ENCODE assay signal across 8 cellular contexts in genomic region chr4:1246901-1247810, GRCh38. TPM values are rescaled to one million over a fixed set of nuclear protein-coding genes. Genes with fewer than 3 reads are reported as not detected.
DNase-seq lines count a peak whose midpoint lies in the region; ATAC-seq and TF ChIP-seq lines count a peak whose summit lies in the region.

No MANE protein-coding gene starts in this region.

- no peaks in the 10 kb centered on the region for H3K9me2 ChIP-seq in PC-9 (ENCODE audit: insufficient read depth)

- intact Hi-C loops in PC-9 (cut with micrococcal nuclease; ENCODE audit: unreplicated experiment), result loop anchor here (5.0 kb wide), 5 partner anchors 45 to 235 kb away; partner anchors contain the start of gene FGFRL1
- intact Hi-C loops in right lobe of liver (cut with DNase I), result loop anchor here (5.0 to 10.0 kb wide), 4 partner anchors 82 to 112 kb away; partner anchors contain the start of gene UVSSA (in 1 of the 2)
- intact Hi-C loops in tibial artery (cut with DNase I; ENCODE audit: low total_unique reads), result loop anchor here (1.0 to 5.0 kb wide), 2 partner anchors 45 to 80 kb away; no protein-coding TSS in a partner anchor

- peak; percentile 48 for DNase-seq in activated CD4-positive, CD25-positive, alpha-beta regulatory T cell treated with anti-CD3 and anti-CD28 coated beads, Interleukin-2, amount 50 U/mL, for 72 hours
- no peak for DNase-seq in PC-9
- peak; percentile 16 for DNase-seq in choroid plexus epithelial cell (ENCODE audit: low read depth)
- peak; percentile 21 to 59 (median 47) for DNase-seq in right lobe of liver
- peak; percentile 21 to 62 for DNase-seq in tibial artery
- DNase-seq in middle frontal gyrus (ENCODE audit: extremely low spot score, low spot score), result no peak

- 0% methylated on average over 7 of the region's 46 CpGs for WGBS in right lobe of liver (ENCODE audit: insufficient coverage, low coverage, low lambda C conversion rate, missing lambda C conversion rate)

- peak overlapping the region; percentile 97 for H3K4me2 ChIP-seq in PC-9

- TF ChIP-seq POLR2A in right lobe of liver (IDR thresholded peaks at IDR 0.05), result no peak

- peak overlapping the region; percentile 73; the same call in 1 of the 2 replicates for H2AFZ ChIP-seq in PC-9

- no peak for ATAC-seq in activated CD4-positive, CD25-positive, alpha-beta regulatory T cell treated with anti-CD3 and anti-CD28 coated beads, Interleukin-2, amount 50 U/mL, for 24 hours
- ATAC-seq in right lobe of liver, result no peak
- ATAC-seq in GM21786 (IDR thresholded peaks at IDR 0.05; ENCODE audit: unreplicated experiment), result no peak

- peaks cover 7% of the 10 kb centered on the region; the same call in 1 of the 2 replicates for H3K9me3 ChIP-seq in PC-9 (ENCODE audit: insufficient read depth, low read depth)
- no peaks in the 10 kb centered on the region for H3K9me3 ChIP-seq in right lobe of liver
- no peaks in the 10 kb centered on the region for H3K9me3 ChIP-seq in tibial artery

- peaks cover 52% of the 10 kb centered on the region for H4K20me1 ChIP-seq in PC-9 (ENCODE audit: insufficient read depth)

- H3K4me3 ChIP-seq in PC-9, result peak overlapping the region; percentile 97
- H3K4me3 ChIP-seq in choroid plexus epithelial cell (ENCODE audit: low read depth, low read length), result peak overlapping the region; percentile 75
- H3K4me3 ChIP-seq in right lobe of liver, result peak overlapping the region; percentile 94 to 96 (median 95)
- peak overlapping the region; percentile 61 to 67 for H3K4me3 ChIP-seq in tibial artery

- CTCF ChIA-PET in PC-9 (lab: Charles Lee), result interaction anchor here (0.6 kb wide), 1 partner anchor 71 kb away, joined by 7 read pairs; no protein-coding TSS in a partner anchor

- TF ChIP-seq CTCF in PC-9 (conservative IDR thresholded peaks at IDR 0.05), result no peak
- TF ChIP-seq CTCF in choroid plexus epithelial cell (conservative IDR thresholded peaks at IDR 0.05; ENCODE audit: low read depth, low read length), result no peak
- TF ChIP-seq CTCF in right lobe of liver (IDR thresholded peaks at IDR 0.05), result no peak
- TF ChIP-seq CTCF in tibial artery (IDR thresholded peaks at IDR 0.05), result no peak

- TSS peak; percentile 29 for BruUV-seq in PC-9 (replicated peaks; lab: Mats Ljungman, UMichigan)

- H3K36me3 ChIP-seq in PC-9 (ENCODE audit: low read depth), result peaks cover 9% of the 10 kb centered on the region; the same call in 1 of the 2 replicates
- no peaks in the 10 kb centered on the region for H3K36me3 ChIP-seq in right lobe of liver
- no peaks in the 10 kb centered on the region for H3K36me3 ChIP-seq in tibial artery

- H3K27me3 ChIP-seq in PC-9 (ENCODE audit: insufficient read depth, low read depth) (no peaks in the 10 kb centered on the region), right lobe of liver (no peaks in the 10 kb centered on the region), tibial artery (no peaks in the 10 kb centered on the region)

- H3F3A ChIP-seq in PC-9 (ENCODE audit: insufficient read depth, low read depth), result peaks cover 8% of the 10 kb centered on the region

- peak overlapping the region; percentile 24; the same call in 1 of the 2 replicates for H3K27ac ChIP-seq in PC-9
- peak overlapping the region; percentile 84 to 92 (median 91) for H3K27ac ChIP-seq in right lobe of liver
- peak overlapping the region; percentile 85 to 96 for H3K27ac ChIP-seq in tibial artery

- POLR2A ChIA-PET in PC-9 (lab: Charles Lee; ENCODE audit: unreplicated experiment), result no interaction called here

- peaks cover 24% of the 10 kb centered on the region for H3K4me1 ChIP-seq in PC-9 (replicated peaks; ENCODE audit: insufficient read depth)
- H3K4me1 ChIP-seq in right lobe of liver, result peaks cover 0 to 51% (median 27%) of the 10 kb centered on the region in 4 donors
- H3K4me1 ChIP-seq in tibial artery, result peaks cover 15 to 69% (median 59%) of the 10 kb centered on the region in 4 donors

- H3K79me2 ChIP-seq in PC-9 (ENCODE audit: low read depth), result peaks cover 71% of the 10 kb centered on the region

RNA-seq across cellular contexts. Expression of gene CTBP1, which starts 1.8 kb away (rescaled TPM):
- total RNA-seq in PC-9 (2021), result 153 and 184 TPM in 2 replicates
- total RNA-seq in right lobe of liver, result 10 to 100 TPM; 74.8 to 85.5 (median 79.4) TPM

RNA-seq across cellular contexts. Expression of gene MAEA, which starts 42.5 kb away (rescaled TPM):
- total RNA-seq in PC-9 (2021) (79.4 and 88.6 TPM in 2 replicates), right lobe of liver (10 to 100 TPM; 24.3 to 42.0 (median 27.9) TPM)

Comparison
In these comparisons a context has a peak if more than half of its experiments do, and no peak if none do; other contexts are left out.
1. DNase-seq: peak in activated CD4-positive, CD25-positive, alpha-beta regulatory T cell treated with anti-CD3 and anti-CD28 coated beads, Interleukin-2, amount 50 U/mL, for 72 hours (single experiment), choroid plexus epithelial cell (single experiment), right lobe of liver (3 of 3) and tibial artery (2 of 2); none in PC-9 (0 of 2) and middle frontal gyrus (single experiment).
2. H3K27ac ChIP-seq: peak in every context shown above with its lines; median percentile 91 in right lobe of liver; 90 in tibial artery; 24 in PC-9.
3. Peak in every context shown above with its lines, with median percentiles within 50 percentile points of each other: H3K4me3 ChIP-seq.